ENCODE assay signal across 1 cellular context in the genomic region with DNA sequence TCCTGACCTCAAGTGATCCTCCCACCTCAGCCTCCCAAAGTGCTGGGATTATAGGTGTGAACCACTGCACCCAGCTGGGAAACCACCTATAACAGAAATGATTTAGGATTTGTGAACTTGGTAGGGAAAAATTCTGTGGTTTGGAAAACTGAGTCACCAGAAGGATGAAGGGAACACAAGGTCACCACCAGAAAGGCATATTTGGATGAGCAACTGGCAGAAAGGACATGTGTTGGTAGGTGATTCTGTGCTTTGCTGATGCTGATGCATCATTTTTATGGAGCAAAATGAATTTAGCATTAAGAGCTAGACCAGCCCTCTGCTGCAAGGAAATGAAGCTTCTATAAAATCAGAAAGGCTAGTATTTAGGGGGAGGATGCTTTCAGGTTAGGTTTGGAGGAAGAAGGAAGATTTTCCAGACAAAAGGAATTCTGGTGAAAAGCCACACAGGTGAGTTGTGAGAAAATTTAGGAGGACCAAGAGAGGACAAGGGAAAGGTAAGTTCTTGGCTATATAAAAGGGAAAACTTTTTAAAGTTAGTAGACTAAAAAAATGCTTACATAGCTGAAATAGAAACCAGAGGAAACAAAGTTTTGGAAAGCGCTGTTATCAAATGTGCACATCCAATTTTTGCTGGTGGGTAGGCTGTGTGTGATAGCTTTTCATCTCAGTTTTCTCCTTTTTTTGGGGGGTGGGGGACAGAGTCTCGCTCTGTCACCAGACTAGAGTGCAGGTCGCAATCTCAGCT.
TF ChIP-seq lines count a peak whose summit lies in the region.

No MANE protein-coding gene starts in this region.

TF ChIP-seq in HepG2, 621 proteins besides CTCF, POLR2A, EP300 and RAD21:
- peak; percentile 46 to 82 for TF ChIP-seq MAFK (conservative IDR thresholded peaks at IDR 0.05 in 1 of 2, IDR thresholded peaks at IDR 0.05 in 1 of 2; ENCODE audit: low read length in 2 of 2)
- no peak for TF ChIP-seq PAF1 (CRISPR knock-in tag; IDR thresholded peaks at IDR 0.05)
- TF ChIP-seq, protein P1, sequence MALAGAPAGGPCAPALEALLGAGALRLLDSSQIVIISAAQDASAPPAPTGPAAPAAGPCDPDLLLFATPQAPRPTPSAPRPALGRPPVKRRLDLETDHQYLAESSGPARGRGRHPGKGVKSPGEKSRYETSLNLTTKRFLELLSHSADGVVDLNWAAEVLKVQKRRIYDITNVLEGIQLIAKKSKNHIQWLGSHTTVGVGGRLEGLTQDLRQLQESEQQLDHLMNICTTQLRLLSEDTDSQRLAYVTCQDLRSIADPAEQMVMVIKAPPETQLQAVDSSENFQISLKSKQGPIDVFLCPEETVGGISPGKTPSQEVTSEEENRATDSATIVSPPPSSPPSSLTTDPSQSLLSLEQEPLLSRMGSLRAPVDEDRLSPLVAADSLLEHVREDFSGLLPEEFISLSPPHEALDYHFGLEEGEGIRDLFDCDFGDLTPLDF (CRISPR knock-in tag; IDR thresholded peaks at IDR 0.05) = no peak
- peak; percentile 65; the same call in 1 of the 2 replicates for TF ChIP-seq MAFF (IDR thresholded peaks at IDR 0.05; ENCODE audit: low read depth, low read length)
- no peak for TF ChIP-seq TP53 (CRISPR knock-in tag; conservative IDR thresholded peaks at IDR 0.05)
- TF ChIP-seq NFKBIZ (CRISPR knock-in tag; IDR thresholded peaks at IDR 0.05) = no peak
- TF ChIP-seq SP140L (CRISPR knock-in tag; IDR thresholded peaks at IDR 0.05; ENCODE audit: borderline replicate concordance) = no peak
- no peak for TF ChIP-seq PHF8 (CRISPR knock-in tag; IDR thresholded peaks at IDR 0.05)
